8 cellular contexts compared by ENCODE assay signal in the genomic region with DNA sequence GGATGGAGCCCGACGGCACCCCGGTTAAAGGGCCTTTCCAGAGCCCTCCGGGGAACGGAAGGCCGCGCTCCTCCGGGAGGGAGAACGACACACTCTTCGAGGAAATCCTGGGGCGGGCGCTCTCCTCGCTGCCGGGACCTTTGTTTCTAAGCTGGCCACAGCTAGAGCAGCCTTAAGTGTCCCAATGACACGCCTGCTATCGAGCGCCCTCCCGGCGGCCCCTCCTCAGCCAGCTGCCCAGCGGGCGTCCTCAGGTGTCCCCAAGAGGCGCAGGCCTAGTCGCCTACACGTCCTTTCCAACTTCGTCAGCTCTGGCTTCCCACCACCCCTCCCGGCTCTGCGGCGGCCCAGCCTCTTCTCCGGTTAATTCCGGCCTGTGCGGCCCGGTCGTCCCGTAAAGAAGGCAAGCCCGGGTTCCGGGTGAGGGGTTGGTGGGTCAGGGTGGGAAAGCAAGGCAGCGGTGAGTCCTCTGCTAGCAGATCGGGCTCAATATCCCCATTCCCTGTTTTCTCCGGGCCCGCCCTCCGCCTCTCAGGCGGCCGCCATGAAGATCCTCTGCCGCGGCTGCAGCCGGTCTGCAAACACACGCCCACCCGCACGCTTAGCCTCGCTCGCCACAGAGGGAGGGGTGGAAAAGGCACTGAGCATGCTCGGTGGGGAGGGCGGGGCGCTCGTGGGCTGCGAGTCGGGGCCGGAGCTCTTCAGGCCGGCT. TPM values are rescaled to one million over a fixed set of nuclear protein-coding genes. Genes with fewer than 3 reads are reported as not detected.
DNase-seq lines count a peak whose midpoint lies in the region; ATAC-seq lines count a peak whose summit lies in the region.

No MANE protein-coding gene starts in this region.

- H3K36me3 ChIP-seq in mesenchymal stem cell (ENCODE audit: control insufficient read depth in 1 of 2, insufficient read depth in 2 of 2, low read depth in 1 of 2, low read length in 2 of 2) = no peaks in the 10 kb centered on the region

- H3K4me2 ChIP-seq in mesenchymal stem cell (ENCODE audit: low read length, poor library complexity, severe bottlenecking) = peak overlapping the region; percentile 77

- ATAC-seq in GM19455 (IDR thresholded peaks at IDR 0.05; ENCODE audit: unreplicated experiment) = peak; percentile 84
- ATAC-seq in HG03575 (IDR thresholded peaks at IDR 0.05; ENCODE audit: extremely low read depth, insufficient number of reproducible peaks, low FRiP score, unreplicated experiment) = peak; percentile 69

- H3K14ac ChIP-seq in mesenchymal stem cell (ENCODE audit: low read length in 2 of 2) = peak overlapping the region in 1 of 2 experiments; percentile 56

- under 1% methylated on average over 30 of the region's 59 CpGs for WGBS in mesenchymal stem cell

- H2AK5ac ChIP-seq in mesenchymal stem cell (ENCODE audit: low read length, severe bottlenecking) = no peak overlapping the region

- peak overlapping the region; percentile 93 to 97 for H3K18ac ChIP-seq in mesenchymal stem cell (ENCODE audit: low read depth in 1 of 2, low read length in 2 of 2)

- H3K27ac ChIP-seq in mesenchymal stem cell (ENCODE audit: low read length, poor library complexity, severe bottlenecking) = peak overlapping the region; percentile 96

- peak overlapping the region; percentile 81 to 94 for H3K4me3 ChIP-seq in mesenchymal stem cell (ENCODE audit: insufficient read depth in 1 of 2, low read depth in 1 of 2, low read length in 2 of 2)

- H2BK5ac ChIP-seq in mesenchymal stem cell (ENCODE audit: low read depth, low read length, poor library complexity, severe bottlenecking) = peak overlapping the region; percentile 36

- H3K4me1 ChIP-seq in mesenchymal stem cell (ENCODE audit: control insufficient read depth, insufficient read depth, low read depth, low read length) = peaks cover 2% of the 10 kb centered on the region

- peak overlapping the region; percentile 91 for H2AFZ ChIP-seq in mesenchymal stem cell (ENCODE audit: low read depth, low read length)

- H3K23ac ChIP-seq in mesenchymal stem cell (ENCODE audit: low read length in 2 of 2) = peak overlapping the region in 1 of 2 experiments; percentile 78

- peaks cover 7% of the 10 kb centered on the region for H3K79me1 ChIP-seq in mesenchymal stem cell (replicated peaks; ENCODE audit: low read length, poor library complexity, severe bottlenecking)

- H2BK15ac ChIP-seq in mesenchymal stem cell (ENCODE audit: low read depth, poor library complexity, severe bottlenecking) = peak overlapping the region; percentile 44

- no peaks in the 10 kb centered on the region for H3K27me3 ChIP-seq in mesenchymal stem cell (ENCODE audit: control insufficient read depth in 1 of 2, insufficient read depth in 1 of 2, low read length in 2 of 2)

- H3K9me3 ChIP-seq in mesenchymal stem cell (ENCODE audit: control insufficient read depth, low read length) = no peaks in the 10 kb centered on the region

- peak overlapping the region; percentile 99 for H3K9ac ChIP-seq in mesenchymal stem cell (ENCODE audit: low read length)

- DNase-seq in COLO668 (lab: John Stamatoyannopoulos, UW; ENCODE audit: unreplicated experiment) (peak; percentile 96), NCI-H82 treated with DMSO at 0.1 percent for 48 hours (lab: John Stamatoyannopoulos, UW; ENCODE audit: unreplicated experiment) (peak; percentile 83), mesenchymal stem cell (peak; percentile 97)
- peak; percentile 77 to 83 for DNase-seq in activated CD8-positive, alpha-beta memory T cell treated with anti-CD3 and anti-CD28 coated beads for 1 hour (ENCODE audit: extremely low read depth in 1 of 2, low read depth in 1 of 2)
- DNase-seq in effector CD8-positive, alpha-beta T cell (lab: John Stamatoyannopoulos, UW) = peak; percentile 79
- peak; percentile 84 for DNase-seq in stimulated activated CD8-positive, alpha-beta memory T cell treated with anti-CD3 and anti-CD28 coated beads, Interleukin-12 subunit alpha, Interleukin-12 subunit beta, amount 100 ng/mL, for 1 hour (ENCODE audit: low read depth)

- H2BK12ac ChIP-seq in mesenchymal stem cell (ENCODE audit: low read length in 2 of 2) = no peak overlapping the region

- H3K4ac ChIP-seq in mesenchymal stem cell (ENCODE audit: low read depth in 1 of 2, low read length in 2 of 2) = peak overlapping the region; percentile 71 to 98

- peak overlapping the region; percentile 89 for H4K8ac ChIP-seq in mesenchymal stem cell (ENCODE audit: low read length)

- peak overlapping the region; percentile 45 for H2BK120ac ChIP-seq in mesenchymal stem cell (ENCODE audit: low read depth, low read length)

- H4K91ac ChIP-seq in mesenchymal stem cell (ENCODE audit: low read length) = peak overlapping the region; percentile 80

RNA-seq across cellular contexts. Expression of a gene that starts 0.4 kb away (rescaled TPM):
- 28.0 TPM for polyA plus RNA-seq in mesenchymal stem cell (2013, experiment 1 of 2)
- 28.0 TPM for polyA plus RNA-seq in mesenchymal stem cell (2013, experiment 2 of 2)

Comparison
In these comparisons a context has a peak if more than half of its experiments do, and no peak if none do; other contexts are left out.
1. Peak in every context shown above with its lines: DNase-seq, ATAC-seq, H3K4me3 ChIP-seq and H3K27ac ChIP-seq.